1 cellular context compared by ENCODE assay signal in genomic region chr18:46161721-46162421, GRCh38.
TF ChIP-seq lines count a peak whose summit lies in the region.

No MANE protein-coding gene starts in this region.

TF ChIP-seq in K562, 482 proteins besides CTCF, POLR2A, EP300 and RAD21 (continued from another document and continues in another):
- TF ChIP-seq TCF3 (CRISPR knock-in tag; IDR thresholded peaks at IDR 0.05) = no peak
- peak; percentile 87 for TF ChIP-seq ZNF354B (CRISPR knock-in tag; IDR thresholded peaks at IDR 0.05)
- TF ChIP-seq MEF2A (IDR thresholded peaks at IDR 0.05; ENCODE audit: control insufficient read depth, low read depth, low read length) = no peak
- TF ChIP-seq PTTG1 (tag; IDR thresholded peaks at IDR 0.05; ENCODE audit: low read depth) = peak; percentile 96
- TF ChIP-seq RBM22 (IDR thresholded peaks at IDR 0.05; ENCODE audit: low read depth, low read length, poor library complexity, severe bottlenecking) = no peak
- no peak for TF ChIP-seq SIN3A (IDR thresholded peaks at IDR 0.05; ENCODE audit: borderline replicate concordance in 2 of 2, control insufficient read depth in 1 of 2, low read depth in 2 of 2, low read length in 2 of 2)
- TF ChIP-seq SREBF1 (IDR thresholded peaks at IDR 0.05; ENCODE audit: borderline replicate concordance, low read depth, low read length) = no peak
- no peak for TF ChIP-seq XRCC4 (IDR thresholded peaks at IDR 0.05; ENCODE audit: extremely low read depth, insufficient read depth, insufficient read length)
- TF ChIP-seq ZNF184 (CRISPR knock-in tag; IDR thresholded peaks at IDR 0.05) = no peak
- no peak for TF ChIP-seq NFRKB (IDR thresholded peaks at IDR 0.05; ENCODE audit: low read depth)
- no peak for TF ChIP-seq SAP30 (IDR thresholded peaks at IDR 0.05; ENCODE audit: borderline replicate concordance, insufficient read depth, low read depth, low read length, poor library complexity, severe bottlenecking)
- no peak for TF ChIP-seq TBL1XR1 (IDR thresholded peaks at IDR 0.05; ENCODE audit: low read length in 2 of 2)
- TF ChIP-seq CHD1 (IDR thresholded peaks at IDR 0.05; ENCODE audit: low read length) = no peak
- TF ChIP-seq NCOA6 (IDR thresholded peaks at IDR 0.05) = no peak
- TF ChIP-seq FOXK2 (conservative IDR thresholded peaks at IDR 0.05 in 1 of 2, IDR thresholded peaks at IDR 0.05 in 1 of 2; ENCODE audit: low read depth in 2 of 2) = no peak
- TF ChIP-seq, protein P1, sequence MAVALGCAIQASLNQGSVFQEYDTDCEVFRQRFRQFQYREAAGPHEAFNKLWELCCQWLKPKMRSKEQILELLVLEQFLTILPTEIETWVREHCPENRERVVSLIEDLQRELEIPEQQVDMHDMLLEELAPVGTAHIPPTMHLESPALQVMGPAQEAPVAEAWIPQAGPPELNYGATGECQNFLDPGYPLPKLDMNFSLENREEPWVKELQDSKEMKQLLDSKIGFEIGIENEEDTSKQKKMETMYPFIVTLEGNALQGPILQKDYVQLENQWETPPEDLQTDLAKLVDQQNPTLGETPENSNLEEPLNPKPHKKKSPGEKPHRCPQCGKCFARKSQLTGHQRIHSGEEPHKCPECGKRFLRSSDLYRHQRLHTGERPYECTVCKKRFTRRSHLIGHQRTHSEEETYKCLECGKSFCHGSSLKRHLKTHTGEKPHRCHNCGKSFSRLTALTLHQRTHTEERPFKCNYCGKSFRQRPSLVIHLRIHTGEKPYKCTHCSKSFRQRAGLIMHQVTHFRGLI (CRISPR knock-in tag; IDR thresholded peaks at IDR 0.05) = peak; percentile 96
- TF ChIP-seq FOXA3 (CRISPR knock-in tag; conservative IDR thresholded peaks at IDR 0.05 in 1 of 2, IDR thresholded peaks at IDR 0.05 in 1 of 2) = peak in 1 of 2 experiments; percentile 25; a peak in 1 of 4 replicates
- no peak for TF ChIP-seq SIN3B (IDR thresholded peaks at IDR 0.05; ENCODE audit: low read depth)
- TF ChIP-seq, protein P2, sequence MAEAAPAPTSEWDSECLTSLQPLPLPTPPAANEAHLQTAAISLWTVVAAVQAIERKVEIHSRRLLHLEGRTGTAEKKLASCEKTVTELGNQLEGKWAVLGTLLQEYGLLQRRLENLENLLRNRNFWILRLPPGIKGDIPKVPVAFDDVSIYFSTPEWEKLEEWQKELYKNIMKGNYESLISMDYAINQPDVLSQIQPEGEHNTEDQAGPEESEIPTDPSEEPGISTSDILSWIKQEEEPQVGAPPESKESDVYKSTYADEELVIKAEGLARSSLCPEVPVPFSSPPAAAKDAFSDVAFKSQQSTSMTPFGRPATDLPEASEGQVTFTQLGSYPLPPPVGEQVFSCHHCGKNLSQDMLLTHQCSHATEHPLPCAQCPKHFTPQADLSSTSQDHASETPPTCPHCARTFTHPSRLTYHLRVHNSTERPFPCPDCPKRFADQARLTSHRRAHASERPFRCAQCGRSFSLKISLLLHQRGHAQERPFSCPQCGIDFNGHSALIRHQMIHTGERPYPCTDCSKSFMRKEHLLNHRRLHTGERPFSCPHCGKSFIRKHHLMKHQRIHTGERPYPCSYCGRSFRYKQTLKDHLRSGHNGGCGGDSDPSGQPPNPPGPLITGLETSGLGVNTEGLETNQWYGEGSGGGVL (CRISPR knock-in tag; IDR thresholded peaks at IDR 0.05) = peak; percentile 66; the same call in 1 of the 2 replicates
- no peak for TF ChIP-seq CHD4 (IDR thresholded peaks at IDR 0.05; ENCODE audit: insufficient read depth, insufficient replicate concordance, low read depth, low read length, poor library complexity, severe bottlenecking)
- TF ChIP-seq, protein P3, sequence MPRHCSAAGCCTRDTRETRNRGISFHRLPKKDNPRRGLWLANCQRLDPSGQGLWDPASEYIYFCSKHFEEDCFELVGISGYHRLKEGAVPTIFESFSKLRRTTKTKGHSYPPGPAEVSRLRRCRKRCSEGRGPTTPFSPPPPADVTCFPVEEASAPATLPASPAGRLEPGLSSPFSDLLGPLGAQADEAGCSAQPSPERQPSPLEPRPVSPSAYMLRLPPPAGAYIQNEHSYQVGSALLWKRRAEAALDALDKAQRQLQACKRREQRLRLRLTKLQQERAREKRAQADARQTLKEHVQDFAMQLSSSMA (CRISPR knock-in tag; IDR thresholded peaks at IDR 0.05) = 0 out of 2 replicates have a peak, but pooled peaks have one; percentile 78
- TF ChIP-seq ZNF707 (CRISPR knock-in tag; conservative IDR thresholded peaks at IDR 0.05) = peak; percentile 71
- TF ChIP-seq ZEB2 (IDR thresholded peaks at IDR 0.05) = no peak
- TF ChIP-seq TCF7 (IDR thresholded peaks at IDR 0.05; ENCODE audit: borderline replicate concordance) = no peak
- no peak for TF ChIP-seq RUNX1 (IDR thresholded peaks at IDR 0.05; ENCODE audit: low read depth)
- TF ChIP-seq CLOCK (CRISPR knock-in tag; IDR thresholded peaks at IDR 0.05; ENCODE audit: borderline replicate concordance) = 0 out of 2 replicates have a peak, but pooled peaks have one; percentile 43
- TF ChIP-seq IRF2 (CRISPR knock-in tag; IDR thresholded peaks at IDR 0.05) = no peak
- TF ChIP-seq, protein P4, sequence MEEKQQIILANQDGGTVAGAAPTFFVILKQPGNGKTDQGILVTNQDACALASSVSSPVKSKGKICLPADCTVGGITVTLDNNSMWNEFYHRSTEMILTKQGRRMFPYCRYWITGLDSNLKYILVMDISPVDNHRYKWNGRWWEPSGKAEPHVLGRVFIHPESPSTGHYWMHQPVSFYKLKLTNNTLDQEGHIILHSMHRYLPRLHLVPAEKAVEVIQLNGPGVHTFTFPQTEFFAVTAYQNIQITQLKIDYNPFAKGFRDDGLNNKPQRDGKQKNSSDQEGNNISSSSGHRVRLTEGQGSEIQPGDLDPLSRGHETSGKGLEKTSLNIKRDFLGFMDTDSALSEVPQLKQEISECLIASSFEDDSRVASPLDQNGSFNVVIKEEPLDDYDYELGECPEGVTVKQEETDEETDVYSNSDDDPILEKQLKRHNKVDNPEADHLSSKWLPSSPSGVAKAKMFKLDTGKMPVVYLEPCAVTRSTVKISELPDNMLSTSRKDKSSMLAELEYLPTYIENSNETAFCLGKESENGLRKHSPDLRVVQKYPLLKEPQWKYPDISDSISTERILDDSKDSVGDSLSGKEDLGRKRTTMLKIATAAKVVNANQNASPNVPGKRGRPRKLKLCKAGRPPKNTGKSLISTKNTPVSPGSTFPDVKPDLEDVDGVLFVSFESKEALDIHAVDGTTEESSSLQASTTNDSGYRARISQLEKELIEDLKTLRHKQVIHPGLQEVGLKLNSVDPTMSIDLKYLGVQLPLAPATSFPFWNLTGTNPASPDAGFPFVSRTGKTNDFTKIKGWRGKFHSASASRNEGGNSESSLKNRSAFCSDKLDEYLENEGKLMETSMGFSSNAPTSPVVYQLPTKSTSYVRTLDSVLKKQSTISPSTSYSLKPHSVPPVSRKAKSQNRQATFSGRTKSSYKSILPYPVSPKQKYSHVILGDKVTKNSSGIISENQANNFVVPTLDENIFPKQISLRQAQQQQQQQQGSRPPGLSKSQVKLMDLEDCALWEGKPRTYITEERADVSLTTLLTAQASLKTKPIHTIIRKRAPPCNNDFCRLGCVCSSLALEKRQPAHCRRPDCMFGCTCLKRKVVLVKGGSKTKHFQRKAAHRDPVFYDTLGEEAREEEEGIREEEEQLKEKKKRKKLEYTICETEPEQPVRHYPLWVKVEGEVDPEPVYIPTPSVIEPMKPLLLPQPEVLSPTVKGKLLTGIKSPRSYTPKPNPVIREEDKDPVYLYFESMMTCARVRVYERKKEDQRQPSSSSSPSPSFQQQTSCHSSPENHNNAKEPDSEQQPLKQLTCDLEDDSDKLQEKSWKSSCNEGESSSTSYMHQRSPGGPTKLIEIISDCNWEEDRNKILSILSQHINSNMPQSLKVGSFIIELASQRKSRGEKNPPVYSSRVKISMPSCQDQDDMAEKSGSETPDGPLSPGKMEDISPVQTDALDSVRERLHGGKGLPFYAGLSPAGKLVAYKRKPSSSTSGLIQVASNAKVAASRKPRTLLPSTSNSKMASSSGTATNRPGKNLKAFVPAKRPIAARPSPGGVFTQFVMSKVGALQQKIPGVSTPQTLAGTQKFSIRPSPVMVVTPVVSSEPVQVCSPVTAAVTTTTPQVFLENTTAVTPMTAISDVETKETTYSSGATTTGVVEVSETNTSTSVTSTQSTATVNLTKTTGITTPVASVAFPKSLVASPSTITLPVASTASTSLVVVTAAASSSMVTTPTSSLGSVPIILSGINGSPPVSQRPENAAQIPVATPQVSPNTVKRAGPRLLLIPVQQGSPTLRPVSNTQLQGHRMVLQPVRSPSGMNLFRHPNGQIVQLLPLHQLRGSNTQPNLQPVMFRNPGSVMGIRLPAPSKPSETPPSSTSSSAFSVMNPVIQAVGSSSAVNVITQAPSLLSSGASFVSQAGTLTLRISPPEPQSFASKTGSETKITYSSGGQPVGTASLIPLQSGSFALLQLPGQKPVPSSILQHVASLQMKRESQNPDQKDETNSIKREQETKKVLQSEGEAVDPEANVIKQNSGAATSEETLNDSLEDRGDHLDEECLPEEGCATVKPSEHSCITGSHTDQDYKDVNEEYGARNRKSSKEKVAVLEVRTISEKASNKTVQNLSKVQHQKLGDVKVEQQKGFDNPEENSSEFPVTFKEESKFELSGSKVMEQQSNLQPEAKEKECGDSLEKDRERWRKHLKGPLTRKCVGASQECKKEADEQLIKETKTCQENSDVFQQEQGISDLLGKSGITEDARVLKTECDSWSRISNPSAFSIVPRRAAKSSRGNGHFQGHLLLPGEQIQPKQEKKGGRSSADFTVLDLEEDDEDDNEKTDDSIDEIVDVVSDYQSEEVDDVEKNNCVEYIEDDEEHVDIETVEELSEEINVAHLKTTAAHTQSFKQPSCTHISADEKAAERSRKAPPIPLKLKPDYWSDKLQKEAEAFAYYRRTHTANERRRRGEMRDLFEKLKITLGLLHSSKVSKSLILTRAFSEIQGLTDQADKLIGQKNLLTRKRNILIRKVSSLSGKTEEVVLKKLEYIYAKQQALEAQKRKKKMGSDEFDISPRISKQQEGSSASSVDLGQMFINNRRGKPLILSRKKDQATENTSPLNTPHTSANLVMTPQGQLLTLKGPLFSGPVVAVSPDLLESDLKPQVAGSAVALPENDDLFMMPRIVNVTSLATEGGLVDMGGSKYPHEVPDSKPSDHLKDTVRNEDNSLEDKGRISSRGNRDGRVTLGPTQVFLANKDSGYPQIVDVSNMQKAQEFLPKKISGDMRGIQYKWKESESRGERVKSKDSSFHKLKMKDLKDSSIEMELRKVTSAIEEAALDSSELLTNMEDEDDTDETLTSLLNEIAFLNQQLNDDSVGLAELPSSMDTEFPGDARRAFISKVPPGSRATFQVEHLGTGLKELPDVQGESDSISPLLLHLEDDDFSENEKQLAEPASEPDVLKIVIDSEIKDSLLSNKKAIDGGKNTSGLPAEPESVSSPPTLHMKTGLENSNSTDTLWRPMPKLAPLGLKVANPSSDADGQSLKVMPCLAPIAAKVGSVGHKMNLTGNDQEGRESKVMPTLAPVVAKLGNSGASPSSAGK (IDR thresholded peaks at IDR 0.05) = peak; percentile 22; the same call in 1 of the 2 replicates
- peak; percentile 83; the same call in 1 of the 2 replicates for TF ChIP-seq HSF4 (CRISPR knock-in tag; IDR thresholded peaks at IDR 0.05; ENCODE audit: borderline replicate concordance)
- no peak for TF ChIP-seq MYBL2 (IDR thresholded peaks at IDR 0.05; ENCODE audit: low read depth)
- no peak for TF ChIP-seq MYBL2 (CRISPR knock-in tag; IDR thresholded peaks at IDR 0.05; ENCODE audit: borderline replicate concordance)
- TF ChIP-seq ARHGAP35 (IDR thresholded peaks at IDR 0.05; ENCODE audit: partially characterized antibody) = no peak
- TF ChIP-seq TRIM28 (IDR thresholded peaks at IDR 0.05) = no peak
- TF ChIP-seq JUND (IDR thresholded peaks at IDR 0.05; ENCODE audit: borderline replicate concordance, low read depth, low read length) = no peak
- TF ChIP-seq JUND (tag; IDR thresholded peaks at IDR 0.05; ENCODE audit: borderline replicate concordance, low read depth, low read length) = peak; percentile 46; the same call in 1 of the 3 replicates
- no peak for TF ChIP-seq HMGXB4 (CRISPR knock-in tag; IDR thresholded peaks at IDR 0.05)
- no peak for TF ChIP-seq ZBTB1 (CRISPR knock-in tag; IDR thresholded peaks at IDR 0.05; ENCODE audit: borderline replicate concordance, low read depth)
- peak; percentile 43; the same call in 1 of the 2 replicates for TF ChIP-seq ZNF140 (CRISPR knock-in tag; IDR thresholded peaks at IDR 0.05)
- no peak for TF ChIP-seq CREBBP (IDR thresholded peaks at IDR 0.05; ENCODE audit: low read depth, low read length)
- no peak for TF ChIP-seq ZNF57 (CRISPR knock-in tag; IDR thresholded peaks at IDR 0.05)
- TF ChIP-seq TAF15 (IDR thresholded peaks at IDR 0.05; ENCODE audit: low read depth, low read length) = no peak
- TF ChIP-seq HDAC8 (tag; IDR thresholded peaks at IDR 0.05) = peak; percentile 98
- TF ChIP-seq DDX20 (tag; IDR thresholded peaks at IDR 0.05; ENCODE audit: low read depth) = peak; percentile 97
